In genomic region chr15:98785408-98785795, GRCh38 we compare ENCODE assay signal across 17 cellular contexts.
A peak's percentile ranks its signal among the peaks of the same experiment; 100 is the strongest.
DNase-seq lines count a peak whose midpoint lies in the region; ATAC-seq, FAIRE-seq and TF ChIP-seq lines count a peak whose summit lies in the region.
"Had no signal": no experiment of that assay in that cellular context is flagged by ENCODE, and none has a peak within 500 bp of the region (broad histone marks: within the 10 kb centered on the region; RNA-seq: fewer than 3 reads in every experiment).

No MANE protein-coding gene starts in this region.

- H4K20me1 ChIP-seq in Loucy (ENCODE audit: insufficient read depth, low read length, poor library complexity, severe bottlenecking): no peaks in the 10 kb centered on the region

- H3K4me2 ChIP-seq in Loucy (ENCODE audit: low read depth, low read length, poor library complexity, severe bottlenecking): peak overlapping the region; percentile 52

- POLR2A ChIA-PET in A673 (lab: Charles Lee; ENCODE audit: low non-redundant PET): no interaction called here

- H3K9me3 Mint-ChIP-seq in nephron progenitor cell: no peaks in the 10 kb centered on the region
- H3K9me3 Mint-ChIP-seq: CD4-positive, alpha-beta memory T cell; memory B cell had no signal

- H3K36me3 ChIP-seq in A673 (ENCODE audit: insufficient read depth, low read length, poor library complexity, severe bottlenecking) (no peaks in the 10 kb centered on the region), Loucy (ENCODE audit: insufficient read depth, low read length) (no peaks in the 10 kb centered on the region)

- H2AFZ ChIP-seq in Loucy (ENCODE audit: low read length): no peak overlapping the region

- peaks cover 81% of the 10 kb centered on the region for H3K79me2 ChIP-seq in Loucy (ENCODE audit: insufficient read depth, low read length)

- no peaks in the 10 kb centered on the region for H3F3A ChIP-seq in Loucy (ENCODE audit: low read depth)

- H3K27ac Mint-ChIP-seq in nephron progenitor cell: peak overlapping the region; percentile 21
- H3K27ac Mint-ChIP-seq: CD4-positive, alpha-beta memory T cell; memory B cell had no signal

- H3K9me3 ChIP-seq in A673 (ENCODE audit: low read depth, low read length, poor library complexity, severe bottlenecking) (no peaks in the 10 kb centered on the region), Loucy (ENCODE audit: insufficient read depth, low read depth, low read length) (no peaks in the 10 kb centered on the region)
- H3K9me3 ChIP-seq: testis had no signal

- no peak overlapping the region for H3K4me3 ChIP-seq in A673 (ENCODE audit: low read depth, low read length, poor library complexity, severe bottlenecking)
- peak overlapping the region; percentile 26 for H3K4me3 ChIP-seq in Loucy (ENCODE audit: low read length, poor library complexity, severe bottlenecking)
- peak overlapping the region; percentile 30 for H3K4me3 ChIP-seq in epithelial cell of proximal tubule (ENCODE audit: low read depth, low read length)
- H3K4me3 ChIP-seq: testis had no signal

- H3K4me1 Mint-ChIP-seq in nephron progenitor cell: peaks cover 79% of the 10 kb centered on the region

- intact Hi-C loops in A673 (cut with micrococcal nuclease; ENCODE audit: unreplicated experiment): no loop called here

- CTCF ChIA-PET in A673 (lab: Charles Lee): interaction anchor here (1.5 kb wide), 1 partner anchor 66 kb away, joined by 5 read pairs; no protein-coding TSS in a partner anchor

- no TSS peak for BruUV-seq in A673 (replicated peaks; lab: Mats Ljungman, UMichigan)

- peak overlapping the region; percentile 67 for H3K27ac ChIP-seq in A673 (ENCODE audit: low read depth, low read length, poor library complexity, severe bottlenecking)
- H3K27ac ChIP-seq: testis had no signal

- H3K9ac ChIP-seq in Loucy (ENCODE audit: low read depth, low read length, poor library complexity, severe bottlenecking): peak overlapping the region; percentile 27

- no peaks in the 10 kb centered on the region for H3K36me3 Mint-ChIP-seq in nephron progenitor cell (ENCODE audit: low read depth)
- H3K36me3 Mint-ChIP-seq: CD4-positive, alpha-beta memory T cell; memory B cell had no signal

- peak overlapping the region; percentile 10 for H3K4me3 Mint-ChIP-seq in nephron progenitor cell
- H3K4me3 Mint-ChIP-seq: CD4-positive, alpha-beta memory T cell; memory B cell had no signal

- H3K9me2 ChIP-seq in Loucy (replicated peaks; ENCODE audit: low read depth, low read length): no peaks in the 10 kb centered on the region

- H3K27me3 ChIP-seq in A673 (replicated peaks; ENCODE audit: insufficient read depth, low read depth, low read length, poor library complexity) (no peaks in the 10 kb centered on the region), Loucy (ENCODE audit: insufficient read depth, low read length, poor library complexity, severe bottlenecking) (no peaks in the 10 kb centered on the region)
- H3K27me3 ChIP-seq: testis had no signal

- no peak for FAIRE-seq in HTR-8/SVneo (lab: Jason Lieb, UNC)
- FAIRE-seq: endothelial cell of umbilical vein, keratinocyte had no signal

- ATAC-seq in HG03280 (IDR thresholded peaks at IDR 0.05; ENCODE audit: unreplicated experiment): no peak

- no peak for TF ChIP-seq CTCF in A673 (conservative IDR thresholded peaks at IDR 0.05; ENCODE audit: low read depth, low read length)
- TF ChIP-seq CTCF in Loucy (conservative IDR thresholded peaks at IDR 0.05; ENCODE audit: low read length): no peak
- no peak for TF ChIP-seq CTCF in epithelial cell of proximal tubule (conservative IDR thresholded peaks at IDR 0.05; ENCODE audit: low read depth, low read length)
- TF ChIP-seq CTCF in nephron progenitor cell (IDR thresholded peaks at IDR 0.05): no peak

- H3K4me1 ChIP-seq in A673 (ENCODE audit: insufficient read depth, low read length, poor library complexity, severe bottlenecking) (peaks cover 63% of the 10 kb centered on the region), Loucy (ENCODE audit: insufficient read depth, low read length, poor library complexity, severe bottlenecking) (peaks cover 50% of the 10 kb centered on the region)
- H3K4me1 ChIP-seq: testis had no signal

- H3K27me3 Mint-ChIP-seq in nephron progenitor cell (ENCODE audit: low read depth, poor library complexity): peaks cover 3% of the 10 kb centered on the region

- DNase-seq in A673 (ENCODE audit: low spot score): no peak
- DNase-seq in epithelial cell of proximal tubule (ENCODE audit: low read depth): no peak
- no peak for DNase-seq in nephron progenitor cell
- no peak for DNase-seq in T-helper 1 cell
- no peak for DNase-seq in HTR-8/SVneo (ENCODE audit: insufficient read length, low spot score)
- no peak for DNase-seq in activated T-cell treated with anti-CD3 and anti-CD28 coated beads, Interleukin-2, amount 50 U/mL, for 1 hour
- DNase-seq: activated naive CD4-positive, alpha-beta T cell; CD4-positive, alpha-beta memory T cell; Karpas-422; NCI-H1105; Right ventricle myocardium superior; testis had no signal
